Comparison of ENCODE assay signal across 8 cellular contexts in the genomic region with DNA sequence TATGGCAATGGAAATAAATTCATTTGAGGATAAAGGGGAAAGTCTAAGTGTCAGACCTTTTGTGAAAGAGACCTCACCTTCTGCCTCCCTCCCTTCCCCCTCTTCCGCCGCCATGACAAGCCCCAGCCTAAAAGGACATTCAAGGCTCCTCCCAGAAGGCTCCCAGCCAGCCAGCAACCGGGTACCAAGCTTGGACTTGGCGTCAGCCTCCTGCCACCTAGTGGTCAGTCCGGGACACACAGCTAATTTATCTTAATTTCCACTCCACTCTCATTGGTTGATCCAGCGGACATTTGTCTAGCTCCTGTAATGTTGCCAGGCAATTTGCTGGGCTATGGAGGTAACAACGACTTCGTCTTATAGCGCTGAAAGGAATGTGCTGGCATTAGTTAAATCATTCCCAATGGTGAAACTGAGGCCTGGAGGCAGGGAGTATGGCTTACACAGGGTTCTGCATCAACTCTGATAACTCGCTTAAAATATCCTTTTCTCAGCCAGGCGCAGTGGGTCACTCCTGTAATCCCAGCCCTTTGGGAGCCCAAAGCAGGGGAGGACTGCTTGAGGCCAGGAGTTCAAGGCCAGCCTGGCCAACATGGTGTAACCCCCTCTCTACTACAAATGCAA. TPM values are rescaled to one million over a fixed set of nuclear protein-coding genes. Genes with fewer than 3 reads are reported as not detected.
DNase-seq lines count a peak whose midpoint lies in the region; ATAC-seq, FAIRE-seq and TF ChIP-seq lines count a peak whose summit lies in the region.

No MANE protein-coding gene starts in this region.

- TF ChIP-seq POLR2A in H1 (IDR thresholded peaks at IDR 0.05; ENCODE audit: control extremely low read depth in 1 of 2, low read depth in 2 of 2, low read length in 2 of 2) = no peak

- peak; percentile 99 for FAIRE-seq in H1 (lab: Jason Lieb, UNC)

- H3K18ac ChIP-seq in H1 (ENCODE audit: extremely low read depth, low read length) = 0 out of 2 replicates have a peak overlapping the region, but pooled peaks have one; percentile 36
- no peak overlapping the region for H3K18ac ChIP-seq in mesendoderm (ENCODE audit: low read length)

- CTCF ChIA-PET in H1 (lab: Charles Lee; ENCODE audit: partially characterized antibody) = interaction anchor here (0.8 to 9.1 kb wide), 69 partner anchors 10 to 453 kb away, joined by 3 to 218 read pairs (median 4); partner anchors contain the start of gene WWOX

- no peak overlapping the region for H3K9ac ChIP-seq in H1 (replicated peaks in 1 of 4; ENCODE audit: extremely low read depth in 1 of 4, low read depth in 3 of 4, low read length in 3 of 4)
- no peak overlapping the region for H3K9ac ChIP-seq in mesendoderm (ENCODE audit: low read length)

- H4K91ac ChIP-seq in H1 (replicated peaks; ENCODE audit: insufficient read length, low read length) = no peak overlapping the region

- H2BK120ac ChIP-seq in H1 (replicated peaks; ENCODE audit: low read depth, low read length) (peak overlapping the region; percentile 41), mesendoderm (ENCODE audit: low read depth, low read length) (no peak overlapping the region)

- H2AK5ac ChIP-seq in H1 (ENCODE audit: low read depth, low read length) (no peak overlapping the region), mesendoderm (ENCODE audit: low read length) (no peak overlapping the region)

- TF ChIP-seq EP300 in H1 (IDR thresholded peaks at IDR 0.05; ENCODE audit: borderline replicate concordance in 1 of 2, low read depth in 2 of 2, low read length in 2 of 2) = peak in 1 of 2 experiments; percentile 27; a peak in 1 of 3 replicates

- no peak overlapping the region for H3K23ac ChIP-seq in H1 (ENCODE audit: insufficient read length)
- no peak overlapping the region for H3K23ac ChIP-seq in mesendoderm (ENCODE audit: low read length)

- POLR2A ChIA-PET in H1 (lab: Charles Lee; ENCODE audit: partially characterized antibody) = interaction anchor here (1.3 to 1.4 kb wide), 2 partner anchors 10 to 38 kb away, joined by 5 to 7 read pairs; no protein-coding TSS in a partner anchor

- TF ChIP-seq CTCF in H1 (IDR thresholded peaks at IDR 0.05; ENCODE audit: control extremely low read depth in 1 of 3, insufficient read depth in 1 of 3, low read depth in 1 of 3, low read length in 3 of 3) = peak; percentile 86 to 98 (median 93)

- H3K4me1 ChIP-seq in H1 (replicated peaks in 1 of 4; ENCODE audit: control insufficient read depth in 3 of 4, insufficient read depth in 4 of 4, low read length in 3 of 4) (no peaks in the 10 kb centered on the region; a peak in 1 of 7 replicates), mesendoderm (ENCODE audit: control insufficient read depth, low read depth, low read length) (peaks cover 2% of the 10 kb centered on the region)

- H3K4ac ChIP-seq in H1 (replicated peaks; ENCODE audit: insufficient read length, low read depth, low read length) = no peak overlapping the region
- no peak overlapping the region for H3K4ac ChIP-seq in mesendoderm (ENCODE audit: low read depth, low read length)

- H3K27me3 ChIP-seq in H1 (replicated peaks in 1 of 4; ENCODE audit: control insufficient read depth in 3 of 4, extremely low read depth in 1 of 4, insufficient read depth in 3 of 4, low read length in 3 of 4) = no peaks in the 10 kb centered on the region; a peak in 1 of 7 replicates
- H3K27me3 ChIP-seq in mesendoderm (ENCODE audit: insufficient read depth, low read length, poor library complexity) = no peaks in the 10 kb centered on the region

- H3K9me3 ChIP-seq in H1 (ENCODE audit: insufficient read depth in 2 of 2, low read depth in 1 of 2, low read length in 1 of 2) = no peaks in the 10 kb centered on the region

- no peaks in the 10 kb centered on the region for H4K20me1 ChIP-seq in H1 (replicated peaks in 1 of 2; ENCODE audit: control insufficient read depth in 1 of 2, insufficient read depth in 2 of 2, low read length in 2 of 2)

- no peak overlapping the region for H2BK20ac ChIP-seq in H1 (ENCODE audit: low read length)

- H4K5ac ChIP-seq in H1 (ENCODE audit: insufficient read length, low read depth, low read length) = no peak overlapping the region
- H4K5ac ChIP-seq in mesendoderm (ENCODE audit: low read length) = no peak overlapping the region

- H3K79me2 ChIP-seq in H1 (ENCODE audit: control insufficient read depth in 1 of 2, insufficient read depth in 2 of 2, low read length in 2 of 2) = no peaks in the 10 kb centered on the region
- no peaks in the 10 kb centered on the region for H3K79me2 ChIP-seq in mesendoderm (ENCODE audit: control insufficient read depth, insufficient read depth, low read length)

- H3K36me3 ChIP-seq in H1 (ENCODE audit: control insufficient read depth in 2 of 4, insufficient read depth in 4 of 4, low read length in 3 of 4) (no peaks in the 10 kb centered on the region), mesendoderm (ENCODE audit: control insufficient read depth, insufficient read depth, low read length) (no peaks in the 10 kb centered on the region)

- H2BK12ac ChIP-seq in H1 (ENCODE audit: low read depth, low read length) = peak overlapping the region; percentile 51; the same call in 1 of the 2 replicates

- no peaks in the 10 kb centered on the region for H3K23me2 ChIP-seq in H1 (ENCODE audit: low read depth, low read length)

- H3K4me3 ChIP-seq in H1 (ENCODE audit: extremely low read depth in 1 of 4, insufficient read depth in 2 of 4, low read depth in 3 of 4, low read length in 4 of 4) (no peak overlapping the region), mesendoderm (ENCODE audit: low read length) (no peak overlapping the region)

- H2BK5ac ChIP-seq in H1 (ENCODE audit: low read depth, low read length) (peak overlapping the region; percentile 64; the same call in 1 of the 2 replicates), mesendoderm (ENCODE audit: low read length) (no peak overlapping the region)

- no peak overlapping the region for H4K8ac ChIP-seq in H1 (ENCODE audit: extremely low read depth, insufficient read depth, low read length)
- no peak overlapping the region for H4K8ac ChIP-seq in mesendoderm (ENCODE audit: low read depth, low read length)

- peak; percentile 60 for DNase-seq in COLO829 (ENCODE audit: low spot score)
- peak; percentile 95 for DNase-seq in NCI-H748 (lab: John Stamatoyannopoulos, UW; ENCODE audit: unreplicated experiment)
- peak; percentile 79 to 85 for DNase-seq in activated CD4-positive, alpha-beta T cell treated with anti-CD3 and anti-CD28 coated beads, Interleukin-2, amount 50 U/mL, for 48 hours
- peak; percentile 91 to 97 for DNase-seq in H1 (ENCODE audit: low read depth in 1 of 2, low spot score in 2 of 2)
- peak; percentile 97 for DNase-seq in mesendoderm
- DNase-seq in stimulated activated CD8-positive, alpha-beta memory T cell treated with anti-CD3 and anti-CD28 coated beads, Interleukin-15, amount 100 ng/mL, for 48 hours (ENCODE audit: low read depth in 2 of 2) = peak; percentile 51 to 61

- H3K79me1 ChIP-seq in H1 (ENCODE audit: low read depth, low read length) (no peaks in the 10 kb centered on the region), mesendoderm (ENCODE audit: low read length) (no peaks in the 10 kb centered on the region)

- H3K4me2 ChIP-seq in H1 (ENCODE audit: insufficient read depth in 1 of 2, low read depth in 2 of 2, low read length in 2 of 2) (no peak overlapping the region), mesendoderm (ENCODE audit: low read length) (no peak overlapping the region)

- H2BK15ac ChIP-seq in H1 (ENCODE audit: low read length) (no peak overlapping the region; the same call in 1 of the 2 replicates), mesendoderm (replicated peaks; ENCODE audit: low read depth) (no peak overlapping the region)

- H3K14ac ChIP-seq in H1 (ENCODE audit: insufficient read length) = no peak overlapping the region

- 25% methylated on average over 11 of the region's 11 CpGs; no CpG with 5 or more reads in 1 of the 2 experiments for WGBS in H1 (ENCODE audit: extremely low coverage in 1 of 2, insufficient coverage in 1 of 2, insufficient read length in 1 of 2, insufficient replicate concordance in 2 of 2, low coverage in 1 of 2, low lambda C conversion rate in 2 of 2, missing lambda C conversion rate in 1 of 2), 2 experiments
- WGBS in mesendoderm (ENCODE audit: extremely low coverage, insufficient coverage, low lambda C conversion rate) = no CpG with 5 or more reads among the region's 11 CpGs

- peak overlapping the region; percentile 64; the same call in 1 of the 2 replicates for H2AFZ ChIP-seq in H1 (ENCODE audit: low read length)

- no peak overlapping the region for H3K56ac ChIP-seq in H1 (replicated peaks; ENCODE audit: insufficient read length, low read depth, low read length)
- peak overlapping the region; percentile 54 for H3K56ac ChIP-seq in mesendoderm (ENCODE audit: low read length)

- peak; percentile 98 for ATAC-seq in GM19455 (IDR thresholded peaks at IDR 0.05; ENCODE audit: unreplicated experiment)
- ATAC-seq in HG03521 (IDR thresholded peaks at IDR 0.05; ENCODE audit: unreplicated experiment) = peak; percentile 98

- TF ChIP-seq RAD21 in H1 (IDR thresholded peaks at IDR 0.05 in 1 of 2, conservative IDR thresholded peaks at IDR 0.05 in 1 of 2; ENCODE audit: low read depth in 2 of 2, low read length in 2 of 2) = peak; percentile 98 to 99

- H3K27ac ChIP-seq in H1 (ENCODE audit: low read depth, low read length) = no peak overlapping the region
- no peak overlapping the region for H3K27ac ChIP-seq in mesendoderm (ENCODE audit: low read depth, low read length)

TF ChIP-seq in H1, 55 proteins besides CTCF, POLR2A, EP300 and RAD21 (continues in another document):
- TF ChIP-seq TAF1 (IDR thresholded peaks at IDR 0.05; ENCODE audit: low read depth, low read length) = 0 out of 2 replicates have a peak, but pooled peaks have one; percentile 20
- TF ChIP-seq EGR1 (IDR thresholded peaks at IDR 0.05; ENCODE audit: borderline replicate concordance, low read depth, low read length) = no peak
- TF ChIP-seq CHD2 (IDR thresholded peaks at IDR 0.05; ENCODE audit: low read length) = peak; percentile 53; the same call in 1 of the 2 replicates
- 0 out of 2 replicates have a peak, but pooled peaks have one; percentile 56 for TF ChIP-seq SP1 (IDR thresholded peaks at IDR 0.05; ENCODE audit: low read depth, low read length)
- TF ChIP-seq MAFK (IDR thresholded peaks at IDR 0.05; ENCODE audit: low read depth, low read length) = no peak

RNA-seq across cellular contexts. Expression of gene CLEC3A, which starts 19.3 kb away (rescaled TPM):
- not detected in 2 replicates for total RNA-seq in H1 (2021; fragmentation: NEBNext Ultra II Directional; extraction: Animal tissue kit (Norgen Biotek cat#: 25700))
- polyA plus RNA-seq in H1 (2011; rRNA removed) = not detected in 2 replicates
- polyA plus RNA-seq in H1 (2011; cell fraction: cytosol; rRNA removed) = not detected
- 0.17 TPM for polyA plus RNA-seq in H1 (2011; cell fraction: nucleus; rRNA removed)
- not detected in 4 replicates for polyA plus RNA-seq in H1 (2012, experiment 1 of 2)
- not detected for polyA plus RNA-seq in H1 (2012, experiment 2 of 2)
- 0.06 TPM for polyA plus RNA-seq in H1 (2013, experiment 1 of 2)
- polyA plus RNA-seq in H1 (2013, experiment 2 of 2) = not detected
- polyA minus RNA-seq in H1 (2011; rRNA and poly(A)+ RNA removed) = not detected in 2 replicates
- polyA minus RNA-seq in H1 (2011; cell fraction: cytosol; rRNA and poly(A)+ RNA removed) = not detected
- not detected for polyA minus RNA-seq in H1 (2011; cell fraction: nucleus; rRNA and poly(A)+ RNA removed)
- polyA plus RNA-seq in mesendoderm (2013, experiment 1 of 2) = 0.08 TPM
- 0.10 TPM for polyA plus RNA-seq in mesendoderm (2013, experiment 2 of 2)
